ENCODE assay signal across 37 cellular contexts in the genomic region with DNA sequence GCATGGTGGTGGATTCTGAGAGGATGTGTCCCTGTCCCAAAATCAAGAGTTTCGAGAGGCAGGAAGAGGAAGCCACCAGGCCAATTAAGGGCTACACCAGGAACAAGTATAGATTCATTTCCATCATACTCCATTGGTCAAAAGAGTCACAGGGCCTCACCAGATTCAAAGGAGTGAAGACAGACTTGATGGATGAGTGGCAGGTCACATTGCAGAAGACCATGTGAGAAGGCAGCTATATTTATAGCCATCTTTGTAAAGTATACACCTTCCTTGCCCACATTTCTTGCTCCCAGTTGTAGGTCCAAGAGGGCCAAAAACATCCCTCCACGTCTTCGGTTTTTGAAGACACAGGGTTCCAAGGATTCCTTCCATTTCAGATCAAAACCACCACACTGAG.
"Had no signal": no experiment of that assay in that cellular context is flagged by ENCODE, and none has a peak within 500 bp of the region (broad histone marks: within the 10 kb centered on the region; RNA-seq: fewer than 3 reads in every experiment).

No MANE protein-coding gene starts in this region.

- H3K4me1 ChIP-seq: adrenal gland, breast epithelium had no signal

- FAIRE-seq: astrocyte, TTC549 had no signal

- H3K27ac ChIP-seq: adrenal gland, body of pancreas, brain microvascular endothelial cell, breast epithelium, VCaP had no signal

- H3K36me3 Mint-ChIP-seq: activated CD4-positive, alpha-beta memory T cell treated with anti-CD3 and anti-CD28 coated beads for 36 hours; activated naive CD4-positive, alpha-beta T cell treated with anti-CD3 and anti-CD28 coated beads, Interleukin-2, amount 50 U/mL, for 72 hours; activated naive CD8-positive, alpha-beta T cell treated with anti-CD3 and anti-CD28 coated beads for 36 hours had no signal

- H3K36me3 ChIP-seq: adrenal gland, brain microvascular endothelial cell, breast epithelium had no signal

- ATAC-seq: activated CD8-positive, alpha-beta T cell treated with anti-CD3 and anti-CD28 coated beads for 36 hours; activated naive CD4-positive, alpha-beta T cell treated with anti-CD3 and anti-CD28 coated beads, Interleukin-2, amount 50 U/mL, for 72 hours; activated T-cell treated with anti-CD3 and anti-CD28 coated beads, Interleukin-2, amount 50 U/mL, for 4 hours; activated T-cell treated with anti-CD3 and anti-CD28 coated beads, Interleukin-2, amount 50 U/mL, for 72 hours; activated T-helper 17 cell treated with anti-CD3 and anti-CD28 coated beads, Interleukin-2, amount 50 U/mL, for 72 hours; body of pancreas had no signal

- H3K4me3 Mint-ChIP-seq: activated B cell treated with CpG ODN at 0.5 μM for 24 hours; activated CD4-positive, alpha-beta memory T cell treated with anti-CD3 and anti-CD28 coated beads for 36 hours; activated CD4-positive, alpha-beta T cell treated with anti-CD3 and anti-CD28 coated beads, Interleukin-2, amount 10 ng/mL, durations not matched to agents 24 days and 14 days; activated CD8-positive, alpha-beta T cell treated with anti-CD3 and anti-CD28 coated beads for 36 hours; activated naive CD4-positive, alpha-beta T cell treated with anti-CD3 and anti-CD28 coated beads for 36 hours; activated naive CD8-positive, alpha-beta T cell treated with anti-CD3 and anti-CD28 coated beads for 36 hours; activated T-cell treated with anti-CD3 and anti-CD28 coated beads, Interleukin-2, amount 50 U/mL, for 4 hours; activated T-cell treated with anti-CD3 and anti-CD28 coated beads, Interleukin-2, amount 50 U/mL, for 72 hours; activated T-helper 1 cell treated with anti-CD3 and anti-CD28 coated beads, Interleukin-12 subunit alpha, Interleukin-12 subunit beta, Interleukin-2, Interleukin-4 antibody, amounts not matched to agents 30 ng/mL and 10 ng/mL and 1 ng/mL, durations not matched to agents 14 hours and 24 hours and 36 hours; activated T-helper 17 cell treated with anti-CD3 and anti-CD28 coated beads, Interleukin-2, amount 50 U/mL, for 72 hours; T-helper 1 cell treated with Interleukin-12 subunit alpha and Interleukin-12 subunit beta and Interleukin-4 antibody, amounts not matched to agents 30 μg/mL and 1 μg/mL, for 36 hours; T-helper 2 cell treated with Interferon-gamma antibody and Interleukin-4, amounts not matched to agents 5 μg/mL and 100 μg/mL, for 36 hours had no signal

- H3K27me3 ChIP-seq: body of pancreas, brain microvascular endothelial cell had no signal

- H3K4me3 ChIP-seq: adrenal gland, body of pancreas, breast epithelium had no signal

- H3K9me3 ChIP-seq: body of pancreas had no signal

- DNase-seq: activated B cell treated with CpG ODN at 0.5 μM for 24 hours; activated CD4-positive, alpha-beta memory T cell treated with anti-CD3 and anti-CD28 coated beads for 36 hours; activated CD4-positive, alpha-beta T cell treated with anti-CD3 and anti-CD28 coated beads for 4 hours; activated CD4-positive, alpha-beta T cell treated with anti-CD3 and anti-CD28 coated beads, Interleukin-2, amount 10 ng/mL, durations not matched to agents 24 days and 14 days; activated CD4-positive, alpha-beta T cell treated with anti-CD3 and anti-CD28 coated beads, Interleukin-2, amount 50 U/mL, for 1 hour; activated CD4-positive, alpha-beta T cell treated with anti-CD3 and anti-CD28 coated beads, Interleukin-2, amount 50 U/mL, for 4 hours; activated CD4-positive, CD25-positive, alpha-beta regulatory T cell treated with anti-CD3 and anti-CD28 coated beads, Interleukin-2, amount 50 U/mL, for 72 hours; activated CD8-positive, alpha-beta memory T cell treated with anti-CD3 and anti-CD28 coated beads, Interleukin-2, amount 50 U/mL, for 4 hours; activated CD8-positive, alpha-beta T cell treated with anti-CD3 and anti-CD28 coated beads for 36 hours; activated effector memory CD4-positive, alpha-beta T cell treated with anti-CD3 and anti-CD28 coated beads, Interleukin-2, amount 50 U/mL, for 16 hours; activated gamma-delta T cell treated with Interleukin-2 at 50 U/mL for 16 hours; activated naive CD4-positive, alpha-beta T cell; activated naive CD4-positive, alpha-beta T cell treated with anti-CD3 and anti-CD28 coated beads for 36 hours; activated naive CD4-positive, alpha-beta T cell treated with anti-CD3 and anti-CD28 coated beads, Interleukin-2, amount 50 U/mL, for 16 hours; activated naive CD8-positive, alpha-beta T cell treated with anti-CD3 and anti-CD28 coated beads for 36 hours; activated T-cell treated with anti-CD3 and anti-CD28 coated beads for 4 hours; activated T-cell treated with anti-CD3 and anti-CD28 coated beads, Interleukin-2, amount 50 U/mL, for 1 hour; activated T-cell treated with anti-CD3 and anti-CD28 coated beads, Interleukin-2, amount 50 U/mL, for 4 hours; activated T-cell treated with anti-CD3 and anti-CD28 coated beads, Interleukin-2, amount 50 U/mL, for 72 hours; adrenal gland; amniotic stem cell; aorta; body of pancreas; brain microvascular endothelial cell; central memory CD4-positive, alpha-beta T cell; cerebellar nuclear complex; T-helper 2 cell; T-helper 9 cell had no signal

- H3K27ac Mint-ChIP-seq: activated B cell treated with CpG ODN at 0.5 μM for 24 hours; activated CD4-positive, alpha-beta memory T cell treated with anti-CD3 and anti-CD28 coated beads for 36 hours; activated CD4-positive, alpha-beta T cell treated with anti-CD3 and anti-CD28 coated beads, Interleukin-2, amount 10 ng/mL, durations not matched to agents 24 days and 14 days; activated CD8-positive, alpha-beta T cell treated with anti-CD3 and anti-CD28 coated beads for 36 hours; activated naive CD4-positive, alpha-beta T cell treated with anti-CD3 and anti-CD28 coated beads for 36 hours; activated naive CD4-positive, alpha-beta T cell treated with anti-CD3 and anti-CD28 coated beads, Interleukin-2, amount 50 U/mL, for 72 hours; activated naive CD8-positive, alpha-beta T cell treated with anti-CD3 and anti-CD28 coated beads for 36 hours; activated T-cell treated with anti-CD3 and anti-CD28 coated beads, Interleukin-2, amount 50 U/mL, for 72 hours; activated T-helper 1 cell treated with anti-CD3 and anti-CD28 coated beads, Interleukin-12 subunit alpha, Interleukin-12 subunit beta, Interleukin-2, Interleukin-4 antibody, amounts not matched to agents 30 ng/mL and 10 ng/mL and 1 ng/mL, durations not matched to agents 14 hours and 24 hours and 36 hours; activated T-helper 17 cell treated with anti-CD3 and anti-CD28 coated beads, Interleukin-2, amount 50 U/mL, for 72 hours; T-helper 1 cell treated with Interleukin-12 subunit alpha and Interleukin-12 subunit beta and Interleukin-4 antibody, amounts not matched to agents 30 μg/mL and 1 μg/mL, for 36 hours; T-helper 2 cell treated with Interferon-gamma antibody and Interleukin-4, amounts not matched to agents 5 μg/mL and 100 μg/mL, for 36 hours had no signal

- H3K4me1 Mint-ChIP-seq: activated CD4-positive, alpha-beta T cell treated with anti-CD3 and anti-CD28 coated beads, Interleukin-2, amount 10 ng/mL, durations not matched to agents 24 days and 14 days; activated T-helper 17 cell treated with anti-CD3 and anti-CD28 coated beads, Interleukin-2, amount 50 U/mL, for 72 hours had no signal

- H3K9me3 Mint-ChIP-seq: activated CD4-positive, alpha-beta memory T cell treated with anti-CD3 and anti-CD28 coated beads for 36 hours; activated CD4-positive, alpha-beta T cell treated with anti-CD3 and anti-CD28 coated beads, Interleukin-2, amount 10 ng/mL, durations not matched to agents 24 days and 14 days; activated naive CD8-positive, alpha-beta T cell treated with anti-CD3 and anti-CD28 coated beads for 36 hours; activated T-cell treated with anti-CD3 and anti-CD28 coated beads, Interleukin-2, amount 50 U/mL, for 4 hours; activated T-helper 1 cell treated with anti-CD3 and anti-CD28 coated beads, Interleukin-12 subunit alpha, Interleukin-12 subunit beta, Interleukin-2, Interleukin-4 antibody, amounts not matched to agents 30 ng/mL and 10 ng/mL and 1 ng/mL, durations not matched to agents 14 hours and 24 hours and 36 hours; activated T-helper 17 cell treated with anti-CD3 and anti-CD28 coated beads, Interleukin-2, amount 50 U/mL, for 72 hours had no signal
